In genomic region chr19:10552596-10553053, GRCh38 we compare ENCODE assay signal across 1 cellular context.
TF ChIP-seq lines count a peak whose summit lies in the region.

No MANE protein-coding gene starts in this region.

TF ChIP-seq in GM12878, 131 proteins besides CTCF, POLR2A, EP300 and RAD21:
- TF ChIP-seq POLR2AphosphoS5 (IDR thresholded peaks at IDR 0.05; ENCODE audit: low read length), result peak; percentile 31; the same call in 1 of the 2 replicates
- peak; percentile 9; the same call in 1 of the 2 replicates for TF ChIP-seq USF2 (IDR thresholded peaks at IDR 0.05; ENCODE audit: borderline replicate concordance, low read depth, low read length)
- TF ChIP-seq YY1 (IDR thresholded peaks at IDR 0.05; ENCODE audit: low read depth, low read length), result 0 out of 2 replicates have a peak, but pooled peaks have one; percentile 22
- TF ChIP-seq SIN3A (IDR thresholded peaks at IDR 0.05; ENCODE audit: low read depth, low read length), result no peak
- TF ChIP-seq POU2F2 (IDR thresholded peaks at IDR 0.05; ENCODE audit: borderline replicate concordance, low read depth, low read length), result 0 out of 3 replicates have a peak, but pooled peaks have one; percentile 50
- TF ChIP-seq, protein P1, sequence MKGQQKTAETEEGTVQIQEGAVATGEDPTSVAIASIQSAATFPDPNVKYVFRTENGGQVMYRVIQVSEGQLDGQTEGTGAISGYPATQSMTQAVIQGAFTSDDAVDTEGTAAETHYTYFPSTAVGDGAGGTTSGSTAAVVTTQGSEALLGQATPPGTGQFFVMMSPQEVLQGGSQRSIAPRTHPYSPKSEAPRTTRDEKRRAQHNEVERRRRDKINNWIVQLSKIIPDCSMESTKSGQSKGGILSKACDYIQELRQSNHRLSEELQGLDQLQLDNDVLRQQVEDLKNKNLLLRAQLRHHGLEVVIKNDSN (IDR thresholded peaks at IDR 0.05; ENCODE audit: borderline replicate concordance, extremely low read length, insufficient read depth, low read depth, low read length), result peak; percentile 81
- TF ChIP-seq, protein P2, sequence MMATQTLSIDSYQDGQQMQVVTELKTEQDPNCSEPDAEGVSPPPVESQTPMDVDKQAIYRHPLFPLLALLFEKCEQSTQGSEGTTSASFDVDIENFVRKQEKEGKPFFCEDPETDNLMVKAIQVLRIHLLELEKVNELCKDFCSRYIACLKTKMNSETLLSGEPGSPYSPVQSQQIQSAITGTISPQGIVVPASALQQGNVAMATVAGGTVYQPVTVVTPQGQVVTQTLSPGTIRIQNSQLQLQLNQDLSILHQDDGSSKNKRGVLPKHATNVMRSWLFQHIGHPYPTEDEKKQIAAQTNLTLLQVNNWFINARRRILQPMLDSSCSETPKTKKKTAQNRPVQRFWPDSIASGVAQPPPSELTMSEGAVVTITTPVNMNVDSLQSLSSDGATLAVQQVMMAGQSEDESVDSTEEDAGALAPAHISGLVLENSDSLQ (IDR thresholded peaks at IDR 0.05), result peak; percentile 35; the same call in 1 of the 2 replicates
- no peak for TF ChIP-seq EZH2 (IDR thresholded peaks at IDR 0.05; ENCODE audit: borderline replicate concordance, control insufficient read depth, low read depth, low read length)
- no peak for TF ChIP-seq ATF7 (IDR thresholded peaks at IDR 0.05; ENCODE audit: low read depth)
- TF ChIP-seq TCF3 (IDR thresholded peaks at IDR 0.05; ENCODE audit: borderline replicate concordance, insufficient read depth, low read depth, low read length), result 0 out of 2 replicates have a peak, but pooled peaks have one; percentile 13
- no peak for TF ChIP-seq LARP7 (IDR thresholded peaks at IDR 0.05)
